In genomic region chr2:44686561-44686960, GRCh38 we compare ENCODE assay signal across 20 cellular contexts.
A peak's percentile ranks its signal among the peaks of the same experiment; 100 is the strongest.
DNase-seq lines count a peak whose midpoint lies in the region; ATAC-seq, FAIRE-seq and TF ChIP-seq lines count a peak whose summit lies in the region.
"Had no signal": no experiment of that assay in that cellular context is flagged by ENCODE, and none has a peak within 500 bp of the region (broad histone marks: within the 10 kb centered on the region; RNA-seq: fewer than 3 reads in every experiment).

No MANE protein-coding gene starts in this region.

- peak; percentile 100 for ATAC-seq in PC-3
- ATAC-seq: heart left ventricle, pancreas, upper lobe of right lung, WTC11 had no signal

- no peaks in the 10 kb centered on the region for H3K9me1 ChIP-seq in endothelial cell of umbilical vein (replicated peaks; ENCODE audit: control insufficient read depth, extremely low read depth, insufficient read depth, low read length)

- no peak for TF ChIP-seq CTCF in PC-3 (conservative IDR thresholded peaks at IDR 0.05; ENCODE audit: low read depth, low read length)
- TF ChIP-seq CTCF in endothelial cell of umbilical vein (IDR thresholded peaks at IDR 0.05; ENCODE audit: extremely low read depth in 1 of 2, insufficient read depth in 1 of 2, low read depth in 1 of 2, low read length in 2 of 2) = no peak
- no peak for TF ChIP-seq CTCF in nephron progenitor cell (IDR thresholded peaks at IDR 0.05)
- no peak for TF ChIP-seq CTCF in coronary artery (IDR thresholded peaks at IDR 0.05)

- H3K4me1 ChIP-seq in PC-3 (ENCODE audit: insufficient read depth, low read length) = peaks cover 12% of the 10 kb centered on the region; the same call in 1 of the 2 replicates
- no peaks in the 10 kb centered on the region for H3K4me1 ChIP-seq in endothelial cell of umbilical vein (ENCODE audit: control insufficient read depth, extremely low read depth, insufficient read depth, low read length)
- H3K4me1 ChIP-seq: heart left ventricle, pancreas, upper lobe of right lung had no signal

- H3K27me3 Mint-ChIP-seq in nephron progenitor cell (ENCODE audit: low read depth, poor library complexity) = peaks cover 22% of the 10 kb centered on the region

- H3K4me2 ChIP-seq in PC-3 (ENCODE audit: low read length) (0 out of 2 replicates have a peak overlapping the region, but pooled peaks have one; percentile 1), endothelial cell of umbilical vein (ENCODE audit: insufficient read depth, low read length) (no peak overlapping the region)
- H3K4me2 ChIP-seq: PC-9, smooth muscle cell had no signal

- H3K4me3 Mint-ChIP-seq in nephron progenitor cell = no peak overlapping the region
- H3K4me3 Mint-ChIP-seq: CD14-positive monocyte, WTC11 had no signal

- no peaks in the 10 kb centered on the region for H3K36me3 Mint-ChIP-seq in nephron progenitor cell (ENCODE audit: low read depth)
- H3K36me3 Mint-ChIP-seq: CD14-positive monocyte, WTC11 had no signal

- peak; percentile 59 for FAIRE-seq in endothelial cell of umbilical vein (lab: Jason Lieb, UNC)
- FAIRE-seq: pancreas had no signal

- H3K9me3 ChIP-seq in PC-3 (ENCODE audit: low read length) = no peaks in the 10 kb centered on the region
- no peaks in the 10 kb centered on the region for H3K9me3 ChIP-seq in endothelial cell of umbilical vein (replicated peaks; ENCODE audit: control insufficient read depth, insufficient read depth, low read length)
- H3K9me3 ChIP-seq: heart left ventricle, pancreas, upper lobe of right lung had no signal

- H3K9me2 ChIP-seq in PC-3 (replicated peaks; ENCODE audit: low read length) = no peaks in the 10 kb centered on the region

- H3K79me2 ChIP-seq in PC-3 (ENCODE audit: low read length) (no peaks in the 10 kb centered on the region), endothelial cell of umbilical vein (ENCODE audit: control insufficient read depth, insufficient read depth, low read length) (no peaks in the 10 kb centered on the region)

- peak; percentile 50 for DNase-seq in EL
- DNase-seq in PC-3 = peak; percentile 80
- peak; percentile 6 for DNase-seq in endothelial cell of umbilical vein (ENCODE audit: low read depth, low spot score)
- DNase-seq in renal cortical epithelial cell (ENCODE audit: low read depth) = peak; percentile 71
- no peak for DNase-seq in amygdala (lab: John Stamatoyannopoulos, UW)
- DNase-seq in nephron progenitor cell = no peak
- no peak for DNase-seq in T-helper 2 cell
- no peak for DNase-seq in coronary artery (ENCODE audit: low spot score)
- DNase-seq: activated effector memory CD4-positive, alpha-beta T cell treated with Interleukin-2 at 50 U/mL for 16 hours; effector CD8-positive, alpha-beta T cell; heart left ventricle; NCI-H2029 treated with DMSO at 0.1 percent for 48 hours; NCI-H524 treated with DMSO at 0.1 percent for 48 hours; pancreas; stimulated activated naive CD4-positive, alpha-beta T cell treated with Interleukin-2 at 50 U/mL for 16 hours; upper lobe of right lung had no signal

- H4K20me1 ChIP-seq in PC-3 (ENCODE audit: low read length) = no peaks in the 10 kb centered on the region
- no peaks in the 10 kb centered on the region for H4K20me1 ChIP-seq in endothelial cell of umbilical vein (replicated peaks; ENCODE audit: control insufficient read depth, extremely low read depth, insufficient read depth, low read length)

- intact Hi-C loops in PC-3 (cut with micrococcal nuclease) (no loop called here), endothelial cell of umbilical vein (cut with micrococcal nuclease) (no loop called here)

- no peaks in the 10 kb centered on the region for H3K4me1 Mint-ChIP-seq in nephron progenitor cell

- H3F3A ChIP-seq in PC-3 (ENCODE audit: low read length, unreplicated experiment) = no peaks in the 10 kb centered on the region

- POLR2A ChIA-PET in PC-3 (lab: Charles Lee; ENCODE audit: unreplicated experiment) = interaction anchor here (0.6 to 0.7 kb wide), 2 partner anchors 207 to 326 kb away, joined by 3 to 5 read pairs; no protein-coding TSS in a partner anchor
- POLR2A ChIA-PET in endothelial cell of umbilical vein (lab: Charles Lee) = no interaction called here

- H3K27me3 ChIP-seq in PC-3 (ENCODE audit: low read length) = no peaks in the 10 kb centered on the region
- H3K27me3 ChIP-seq in endothelial cell of umbilical vein (ENCODE audit: control insufficient read depth in 2 of 2, insufficient read depth in 2 of 2, low read length in 2 of 2) = no peaks in the 10 kb centered on the region
- H3K27me3 ChIP-seq: heart left ventricle, pancreas, upper lobe of right lung had no signal

- H3K27ac ChIP-seq in PC-3 (ENCODE audit: low read length) = no peak overlapping the region
- H3K27ac ChIP-seq in endothelial cell of umbilical vein (ENCODE audit: insufficient read depth, low read depth, low read length) = no peak overlapping the region
- no peak overlapping the region for H3K27ac ChIP-seq in coronary artery
- H3K27ac ChIP-seq: heart left ventricle, pancreas, PC-9, upper lobe of right lung had no signal

- no peak overlapping the region for H3K4me3 ChIP-seq in PC-3 (ENCODE audit: low read length)
- no peak overlapping the region for H3K4me3 ChIP-seq in endothelial cell of umbilical vein (replicated peaks in 1 of 3; ENCODE audit: insufficient read depth in 1 of 3, low read depth in 1 of 3, low read length in 3 of 3)
- H3K4me3 ChIP-seq in coronary artery = no peak overlapping the region
- H3K4me3 ChIP-seq: heart left ventricle, pancreas, PC-9, smooth muscle cell, upper lobe of right lung had no signal

- H3K36me3 ChIP-seq in PC-3 (ENCODE audit: low read depth, low read length) = no peaks in the 10 kb centered on the region
- no peaks in the 10 kb centered on the region for H3K36me3 ChIP-seq in endothelial cell of umbilical vein (ENCODE audit: control insufficient read depth in 2 of 2, extremely low read depth in 1 of 2, insufficient read depth in 2 of 2, low read length in 2 of 2)
- H3K36me3 ChIP-seq: heart left ventricle, pancreas, upper lobe of right lung had no signal

- no peak overlapping the region for H3K27ac Mint-ChIP-seq in nephron progenitor cell
- H3K27ac Mint-ChIP-seq: CD14-positive monocyte, WTC11 had no signal

- H3K9me3 Mint-ChIP-seq in nephron progenitor cell = no peaks in the 10 kb centered on the region
- H3K9me3 Mint-ChIP-seq: WTC11 had no signal

- H3K9ac ChIP-seq in PC-3 (ENCODE audit: low read length) (no peak overlapping the region), endothelial cell of umbilical vein (replicated peaks; ENCODE audit: extremely low read depth, insufficient read depth, low read length) (no peak overlapping the region)

- dilution Hi-C loops in endothelial cell of umbilical vein (cut with MboI; ENCODE audit: extremely low pct_ligation_motif_present, low sequenced_read_pairs) = no loop called here

- H2AFZ ChIP-seq in PC-3 (ENCODE audit: low read length) (no peak overlapping the region), endothelial cell of umbilical vein (ENCODE audit: low read depth, low read length) (no peak overlapping the region)
- H2AFZ ChIP-seq: PC-9 had no signal

- TF ChIP-seq POLR2A in endothelial cell of umbilical vein (IDR thresholded peaks at IDR 0.05; ENCODE audit: low read depth, low read length) = no peak

- CTCF ChIA-PET in PC-3 (lab: Charles Lee) = interaction anchor here (0.5 kb wide), 1 partner anchor 206 kb away, joined by 5 read pairs; no protein-coding TSS in a partner anchor
- CTCF ChIA-PET in endothelial cell of umbilical vein (lab: Charles Lee) = interaction anchor here (1.3 to 2.4 kb wide), 4 partner anchors 11 to 294 kb away, joined by 4 to 9 read pairs (median 4); no protein-coding TSS in a partner anchor

- BruUV-seq in PC-3 (replicated peaks; lab: Mats Ljungman, UMichigan) = no TSS peak
- no TSS peak for BruUV-seq in endothelial cell of umbilical vein (replicated peaks; lab: Mats Ljungman, UMichigan)

TF ChIP-seq in endothelial cell of umbilical vein, 7 proteins besides CTCF, POLR2A, EP300 and RAD21:
- no peak for TF ChIP-seq POLR2AphosphoS5 (IDR thresholded peaks at IDR 0.05; ENCODE audit: insufficient read depth, low read depth, low read length)
- TF ChIP-seq EZH2 (IDR thresholded peaks at IDR 0.05; ENCODE audit: borderline replicate concordance, low read depth, low read length, severe bottlenecking) = no peak
- no peak for TF ChIP-seq JUN (IDR thresholded peaks at IDR 0.05; ENCODE audit: borderline replicate concordance, insufficient read depth, insufficient read length, low read depth)
- TF ChIP-seq MYC (IDR thresholded peaks at IDR 0.05; ENCODE audit: low read depth, low read length) = no peak
- TF ChIP-seq GATA2 (IDR thresholded peaks at IDR 0.05; ENCODE audit: insufficient read depth, insufficient read length, low read depth, low read length) = no peak
- no peak for TF ChIP-seq MAX (IDR thresholded peaks at IDR 0.05; ENCODE audit: insufficient read depth, insufficient read length)
- peak; percentile 25 for TF ChIP-seq FOS (IDR thresholded peaks at IDR 0.05; ENCODE audit: borderline replicate concordance, insufficient read depth, low read length)
TF ChIP-seq in endothelial cell of umbilical vein: peak in this region for 1.

Comparison
In these comparisons a context has a peak if more than half of its experiments do, and no peak if none do; other contexts are left out.
1. DNase-seq: peak in EL (single experiment), PC-3 (single experiment), endothelial cell of umbilical vein (single experiment) and renal cortical epithelial cell (single experiment); none in amygdala (0 of 56), nephron progenitor cell (single experiment), T-helper 2 cell (0 of 5) and coronary artery (single experiment).